Comparison of ENCODE assay signal across 26 cellular contexts in the genomic region with DNA sequence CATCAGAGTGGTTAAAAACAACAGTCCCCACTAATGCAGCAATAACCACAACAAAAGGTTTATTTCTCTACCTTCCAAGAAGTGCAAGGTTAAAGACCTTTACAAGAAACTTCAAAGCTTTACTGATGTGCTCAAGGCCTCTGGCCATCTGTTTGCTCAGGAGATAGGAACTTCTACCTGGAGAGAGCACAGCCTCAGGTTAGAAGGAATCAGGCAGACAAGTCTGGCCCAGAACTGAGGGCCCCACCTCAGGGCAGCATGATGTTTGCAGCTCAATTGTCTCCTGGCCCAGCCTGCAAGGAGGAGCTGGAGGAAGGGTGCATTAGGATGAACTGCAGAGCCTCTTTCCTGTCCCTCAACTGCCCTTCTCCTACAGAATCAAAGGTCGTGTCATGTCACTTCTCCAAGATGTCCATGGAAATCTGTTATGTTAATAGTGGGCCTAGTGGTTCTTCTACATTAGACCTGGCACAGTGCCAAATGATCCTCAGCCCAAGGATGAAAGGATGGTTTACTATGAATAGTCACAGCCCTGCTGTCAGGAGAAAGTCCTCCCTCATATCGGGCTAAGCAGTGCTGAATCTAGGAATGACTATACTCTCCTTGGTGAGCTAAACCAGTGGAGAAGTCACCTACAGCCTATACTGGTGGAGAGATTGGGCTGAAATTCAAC.
DNase-seq lines count a peak whose midpoint lies in the region; ATAC-seq and TF ChIP-seq lines count a peak whose summit lies in the region.
"Had no signal": no experiment of that assay in that cellular context is flagged by ENCODE, and none has a peak within 500 bp of the region (broad histone marks: within the 10 kb centered on the region; RNA-seq: fewer than 3 reads in every experiment).

No MANE protein-coding gene starts in this region.

- no peaks in the 10 kb centered on the region for H3K4me1 Mint-ChIP-seq in activated CD4-positive, alpha-beta T cell treated with anti-CD3 and anti-CD28 coated beads, Interleukin-2, amount 10 ng/mL, durations not matched to agents 24 days and 14 days

- no peaks in the 10 kb centered on the region for H3K36me3 Mint-ChIP-seq in activated CD4-positive, alpha-beta T cell treated with anti-CD3 and anti-CD28 coated beads, Interleukin-2, amount 10 ng/mL, durations not matched to agents 24 days and 14 days (ENCODE audit: low read depth)

- intact Hi-C loops in activated CD4-positive, alpha-beta T cell treated with anti-CD3 and anti-CD28 coated beads, Interleukin-2, amount 10 ng/mL, durations not matched to agents 24 days and 14 days (cut with micrococcal nuclease): no loop called here

- in situ Hi-C loops in ACHN (cut with HindIII; ENCODE audit: low pct_ligation_motif_present, low pct_unique_long_range_greater_than_20kb, low sequenced_read_pairs): no loop called here

- H3K4me3 Mint-ChIP-seq in activated CD4-positive, alpha-beta T cell treated with anti-CD3 and anti-CD28 coated beads, Interleukin-2, amount 10 ng/mL, durations not matched to agents 24 days and 14 days: no peak overlapping the region
- H3K4me3 Mint-ChIP-seq: CD4-positive, alpha-beta T cell; GM23338 had no signal

- H3K27me3 Mint-ChIP-seq in activated CD4-positive, alpha-beta T cell treated with anti-CD3 and anti-CD28 coated beads, Interleukin-2, amount 10 ng/mL, durations not matched to agents 24 days and 14 days: no peaks in the 10 kb centered on the region

- H3K9me3 ChIP-seq in HEK293 (ENCODE audit: control insufficient read depth, insufficient read depth, low read depth, low read length): no peaks in the 10 kb centered on the region
- H3K9me3 ChIP-seq: BLaER1 treated with 17β-estradiol and CSF1 and Interleukin-3, amounts not matched to agents 10 nM and 100 nM; HAP-1; SJCRH30 had no signal

- DNase-seq in activated CD4-positive, alpha-beta T cell treated with anti-CD3 and anti-CD28 coated beads, Interleukin-2, amount 10 ng/mL, durations not matched to agents 24 days and 14 days: peak; percentile 41
- no peak for DNase-seq in activated CD4-positive, alpha-beta T cell treated with anti-CD3 and anti-CD28 coated beads, Interleukin-2, amount 50 U/mL, for 1 hour
- peak; percentile 40 for DNase-seq in SW480 (ENCODE audit: low spot score)
- DNase-seq in islet precursor cell: peak; percentile 90
- DNase-seq in ACHN: no peak
- DNase-seq: AML-193; CD4-positive, alpha-beta T cell; COR-L47; DND-41; Kasumi-1; NCI-H1092 treated with DMSO at 0.1 percent for 48 hours; NCI-H1436; NCI-H187; NCI-H2081 treated with DMSO at 0.1 percent for 48 hours; NCI-H446; NCI-H526; OCI-M1; T-helper 2 cell had no signal

- no peak overlapping the region for H3K4me3 ChIP-seq in HEK293 (ENCODE audit: low read depth, low read length)
- H3K4me3 ChIP-seq: BLaER1 treated with 17β-estradiol and CSF1 and Interleukin-3, amounts not matched to agents 10 nM and 100 nM; GM23338; HAP-1; SJCRH30 had no signal

- H3K27ac Mint-ChIP-seq in activated CD4-positive, alpha-beta T cell treated with anti-CD3 and anti-CD28 coated beads, Interleukin-2, amount 10 ng/mL, durations not matched to agents 24 days and 14 days: no peak overlapping the region
- H3K27ac Mint-ChIP-seq: CD4-positive, alpha-beta T cell; GM23338 had no signal

- TF ChIP-seq CTCF in HEK293 (tag by site-specific recombination; IDR thresholded peaks at IDR 0.05): no peak

- POLR2A ChIA-PET in HEK293 (lab: Yijun Ruan, JAX): no interaction called here

- H3K27ac ChIP-seq in HEK293 (ENCODE audit: extremely low read depth, low read depth, low read length): no peak overlapping the region
- H3K27ac ChIP-seq: BLaER1 treated with 17β-estradiol and CSF1 and Interleukin-3, amounts not matched to agents 10 nM and 100 nM; SJCRH30 had no signal

- CTCF ChIA-PET in HEK293 (lab: Yijun Ruan, JAX): interaction anchor here (0.6 to 1.1 kb wide), 3 partner anchors 13 to 363 kb away, joined by 3 to 4 read pairs (median 3); no protein-coding TSS in a partner anchor

- ATAC-seq in HG03095 (IDR thresholded peaks at IDR 0.05; ENCODE audit: unreplicated experiment) (no peak), GM18502 (IDR thresholded peaks at IDR 0.05; ENCODE audit: poor library complexity, unreplicated experiment) (no peak)
- ATAC-seq: GM23338, SK-N-SH treated with all-trans-retinoic acid at 6 μM for 48 hours had no signal

- H3K9me3 Mint-ChIP-seq in activated CD4-positive, alpha-beta T cell treated with anti-CD3 and anti-CD28 coated beads, Interleukin-2, amount 10 ng/mL, durations not matched to agents 24 days and 14 days: no peaks in the 10 kb centered on the region
- H3K9me3 Mint-ChIP-seq: CD4-positive, alpha-beta T cell; GM23338 had no signal

- no peaks in the 10 kb centered on the region for H3K36me3 ChIP-seq in HEK293 (ENCODE audit: control insufficient read depth in 2 of 2, insufficient read depth in 1 of 2, low read length in 2 of 2)
- H3K36me3 ChIP-seq: BLaER1 treated with 17β-estradiol and CSF1 and Interleukin-3, amounts not matched to agents 10 nM and 100 nM; HAP-1; SJCRH30 had no signal

- H3K4me1 ChIP-seq in HEK293 (ENCODE audit: control insufficient read depth, insufficient read depth, low read length): no peaks in the 10 kb centered on the region
- H3K4me1 ChIP-seq: BLaER1 treated with 17β-estradiol and CSF1 and Interleukin-3, amounts not matched to agents 10 nM and 100 nM; HAP-1; SJCRH30 had no signal

TF ChIP-seq in HEK293, 187 proteins besides CTCF, POLR2A, EP300 and RAD21 (continues in another document):
- no peak for TF ChIP-seq ZNF501 (tag by site-specific recombination; IDR thresholded peaks at IDR 0.05)
- TF ChIP-seq BCL6B (tag by site-specific recombination; IDR thresholded peaks at IDR 0.05): no peak
- peak; percentile 63; the same call in 1 of the 2 replicates for TF ChIP-seq ZNF776 (tag by site-specific recombination; IDR thresholded peaks at IDR 0.05; ENCODE audit: borderline replicate concordance)
- no peak for TF ChIP-seq ZNF660 (tag by site-specific recombination; IDR thresholded peaks at IDR 0.05)
- no peak for TF ChIP-seq ZFP3 (tag by site-specific recombination; IDR thresholded peaks at IDR 0.05; ENCODE audit: low read depth)
- no peak for TF ChIP-seq KLF1 (tag by site-specific recombination; IDR thresholded peaks at IDR 0.05)
- TF ChIP-seq ZNF623 (tag by site-specific recombination; IDR thresholded peaks at IDR 0.05): no peak
- no peak for TF ChIP-seq ZNF266 (tag by site-specific recombination; IDR thresholded peaks at IDR 0.05; ENCODE audit: low read depth)
- TF ChIP-seq ZNF274 (IDR thresholded peaks at IDR 0.05; ENCODE audit: low read length): no peak
- TF ChIP-seq ZNF274 (tag by site-specific recombination; IDR thresholded peaks at IDR 0.05; ENCODE audit: borderline replicate concordance): no peak
- no peak for TF ChIP-seq ZNF335 (tag by site-specific recombination; conservative IDR thresholded peaks at IDR 0.05)
- no peak for TF ChIP-seq ZIC2 (tag by site-specific recombination; IDR thresholded peaks at IDR 0.05)
- TF ChIP-seq ZNF184 (tag by site-specific recombination; IDR thresholded peaks at IDR 0.05): no peak
- TF ChIP-seq, protein P1, sequence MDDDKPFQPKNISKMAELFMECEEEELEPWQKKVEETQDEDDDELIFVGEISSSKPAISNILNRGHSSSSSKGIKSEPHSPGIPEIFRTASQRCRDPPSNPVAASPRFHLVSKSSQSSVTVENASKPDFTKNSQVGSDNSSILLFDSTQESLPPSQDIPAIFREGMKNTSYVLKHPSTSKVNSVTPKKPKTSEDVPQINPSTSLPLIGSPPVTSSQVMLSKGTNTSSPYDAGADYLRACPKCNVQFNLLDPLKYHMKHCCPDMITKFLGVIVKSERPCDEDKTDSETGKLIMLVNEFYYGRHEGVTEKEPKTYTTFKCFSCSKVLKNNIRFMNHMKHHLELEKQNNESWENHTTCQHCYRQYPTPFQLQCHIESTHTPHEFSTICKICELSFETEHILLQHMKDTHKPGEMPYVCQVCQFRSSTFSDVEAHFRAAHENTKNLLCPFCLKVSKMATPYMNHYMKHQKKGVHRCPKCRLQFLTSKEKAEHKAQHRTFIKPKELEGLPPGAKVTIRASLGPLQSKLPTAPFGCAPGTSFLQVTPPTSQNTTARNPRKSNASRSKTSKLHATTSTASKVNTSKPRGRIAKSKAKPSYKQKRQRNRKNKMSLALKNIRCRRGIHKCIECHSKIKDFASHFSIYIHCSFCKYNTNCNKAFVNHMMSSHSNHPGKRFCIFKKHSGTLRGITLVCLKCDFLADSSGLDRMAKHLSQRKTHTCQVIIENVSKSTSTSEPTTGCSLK (tag by site-specific recombination; IDR thresholded peaks at IDR 0.05): no peak
- TF ChIP-seq KLF8 (tag by site-specific recombination; IDR thresholded peaks at IDR 0.05): no peak
- TF ChIP-seq, protein P2, sequence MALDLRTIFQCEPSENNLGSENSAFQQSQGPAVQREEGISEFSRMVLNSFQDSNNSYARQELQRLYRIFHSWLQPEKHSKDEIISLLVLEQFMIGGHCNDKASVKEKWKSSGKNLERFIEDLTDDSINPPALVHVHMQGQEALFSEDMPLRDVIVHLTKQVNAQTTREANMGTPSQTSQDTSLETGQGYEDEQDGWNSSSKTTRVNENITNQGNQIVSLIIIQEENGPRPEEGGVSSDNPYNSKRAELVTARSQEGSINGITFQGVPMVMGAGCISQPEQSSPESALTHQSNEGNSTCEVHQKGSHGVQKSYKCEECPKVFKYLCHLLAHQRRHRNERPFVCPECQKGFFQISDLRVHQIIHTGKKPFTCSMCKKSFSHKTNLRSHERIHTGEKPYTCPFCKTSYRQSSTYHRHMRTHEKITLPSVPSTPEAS (tag by site-specific recombination; IDR thresholded peaks at IDR 0.05): no peak

Comparison
In these comparisons a context has a peak if more than half of its experiments do, and no peak if none do; other contexts are left out.
1. DNase-seq: peak in activated CD4-positive, alpha-beta T cell treated with anti-CD3 and anti-CD28 coated beads, Interleukin-2, amount 10 ng/mL, durations not matched to agents 24 days and 14 days (single experiment), SW480 (single experiment) and islet precursor cell (single experiment); none in activated CD4-positive, alpha-beta T cell treated with anti-CD3 and anti-CD28 coated beads, Interleukin-2, amount 50 U/mL, for 1 hour (single experiment) and ACHN (single experiment).